In genomic region chr17:49414622-49415350, GRCh38 we compare ENCODE assay signal across 8 cellular contexts. TPM values are rescaled to one million over a fixed set of nuclear protein-coding genes. Genes with fewer than 3 reads are reported as not detected.
DNase-seq lines count a peak whose midpoint lies in the region; ATAC-seq and TF ChIP-seq lines count a peak whose summit lies in the region.

Gene PHB1, minus strand, starts transcription at chr17:49414882. Its CDS starts 1,618 bp downstream, at chr17:49413264.

- H3K4me3 ChIP-seq in liver (ENCODE audit: low read depth in 1 of 3, low read length in 3 of 3), result peak within 1 kb of the TSS; percentile 66 to 96 (median 93)

- DNase-seq in NCI-H774 (lab: John Stamatoyannopoulos, UW) (peak; percentile 99), dermis microvascular lymphatic vessel endothelial cell (ENCODE audit: low read depth in 2 of 2) (peak; percentile 95 to 98)
- DNase-seq in activated CD4-positive, alpha-beta T cell treated with anti-CD3 and anti-CD28 coated beads, Interleukin-2, amount 50 U/mL, for 4 hours, result peak; percentile 95
- peak; percentile 96 for DNase-seq in stimulated activated CD4-positive, alpha-beta T cell treated with anti-CD3 and anti-CD28 coated beads, Interleukin-4, amount 100 ng/mL, for 24 hours

- H3K27me3 ChIP-seq in liver (ENCODE audit: control insufficient read depth in 4 of 4, insufficient read depth in 4 of 4, low read length in 3 of 4), result no peaks in the 10 kb centered on the region

- peaks cover 0 to 16% (median 13%) of the 10 kb centered on the region in 4 donors for H3K4me1 ChIP-seq in liver (ENCODE audit: control insufficient read depth in 4 of 4, insufficient read depth in 4 of 4, low read length in 3 of 4)

- under 1% methylated on average over 30 of the region's 30 CpGs for WGBS in liver

- peak within 1 kb of the TSS; percentile 44 to 51 for H3K9ac ChIP-seq in liver (ENCODE audit: low read depth in 1 of 2, low read length in 2 of 2)

- peak within 1 kb of the TSS; percentile 65 for H3K27ac ChIP-seq in C4-2B
- peak within 1 kb of the TSS; percentile 35 to 51 for H3K27ac ChIP-seq in liver (ENCODE audit: low read depth in 1 of 2, low read length in 2 of 2)

- peak; percentile 99 for ATAC-seq in GM19395 (IDR thresholded peaks at IDR 0.05; ENCODE audit: unreplicated experiment)
- ATAC-seq in HG03565 (IDR thresholded peaks at IDR 0.05; ENCODE audit: unreplicated experiment), result peak; percentile 97

- no peaks in the 10 kb centered on the region for H3K9me3 ChIP-seq in liver (ENCODE audit: control insufficient read depth in 4 of 4, low read length in 3 of 4)

- H3K36me3 ChIP-seq in liver (ENCODE audit: control insufficient read depth in 4 of 4, insufficient read depth in 3 of 4, low read depth in 1 of 4, low read length in 3 of 4), result peaks cover 0 to 29% (median 22%) of the 10 kb centered on the region in 4 donors

- TF ChIP-seq RAD21 in liver (IDR thresholded peaks at IDR 0.05), result peak in 1 of 2 donors; percentile 24

- TF ChIP-seq CTCF in C4-2B (conservative IDR thresholded peaks at IDR 0.05) (no peak), liver (IDR thresholded peaks at IDR 0.05; ENCODE audit: low read depth, low read length, missing input control) (no peak)

TF ChIP-seq in liver, 16 proteins besides CTCF, POLR2A, EP300 and RAD21:
- TF ChIP-seq FOXA1 (IDR thresholded peaks at IDR 0.05) (no peak), GABPA (IDR thresholded peaks at IDR 0.05 in 1 of 2, conservative IDR thresholded peaks at IDR 0.05 in 1 of 2) (peak in 1 of 2 donors; percentile 72), NR2F2 (IDR thresholded peaks at IDR 0.05) (no peak), SP1 (IDR thresholded peaks at IDR 0.05) (peak; percentile 85), JUND (IDR thresholded peaks at IDR 0.05) (no peak), EGR1 (IDR thresholded peaks at IDR 0.05; ENCODE audit: low read depth in 2 of 2) (peak; percentile 54 to 65), FOXA2 (IDR thresholded peaks at IDR 0.05) (peak; percentile 21), RXRA (IDR thresholded peaks at IDR 0.05) (peak; percentile 18 to 26), TAF1 (conservative IDR thresholded peaks at IDR 0.05) (no peak), HNF4A (conservative IDR thresholded peaks at IDR 0.05) (no peak), HNF4G (IDR thresholded peaks at IDR 0.05) (no peak), YY1 (IDR thresholded peaks at IDR 0.05) (peak; percentile 84), MAX (IDR thresholded peaks at IDR 0.05) (peak; percentile 98), REST (IDR thresholded peaks at IDR 0.05) (peak; percentile 34)
- TF ChIP-seq, protein P1, sequence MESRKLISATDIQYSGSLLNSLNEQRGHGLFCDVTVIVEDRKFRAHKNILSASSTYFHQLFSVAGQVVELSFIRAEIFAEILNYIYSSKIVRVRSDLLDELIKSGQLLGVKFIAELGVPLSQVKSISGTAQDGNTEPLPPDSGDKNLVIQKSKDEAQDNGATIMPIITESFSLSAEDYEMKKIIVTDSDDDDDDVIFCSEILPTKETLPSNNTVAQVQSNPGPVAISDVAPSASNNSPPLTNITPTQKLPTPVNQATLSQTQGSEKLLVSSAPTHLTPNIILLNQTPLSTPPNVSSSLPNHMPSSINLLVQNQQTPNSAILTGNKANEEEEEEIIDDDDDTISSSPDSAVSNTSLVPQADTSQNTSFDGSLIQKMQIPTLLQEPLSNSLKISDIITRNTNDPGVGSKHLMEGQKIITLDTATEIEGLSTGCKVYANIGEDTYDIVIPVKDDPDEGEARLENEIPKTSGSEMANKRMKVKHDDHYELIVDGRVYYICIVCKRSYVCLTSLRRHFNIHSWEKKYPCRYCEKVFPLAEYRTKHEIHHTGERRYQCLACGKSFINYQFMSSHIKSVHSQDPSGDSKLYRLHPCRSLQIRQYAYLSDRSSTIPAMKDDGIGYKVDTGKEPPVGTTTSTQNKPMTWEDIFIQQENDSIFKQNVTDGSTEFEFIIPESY (IDR thresholded peaks at IDR 0.05), result peak; percentile 97
- TF ChIP-seq, protein P2, sequence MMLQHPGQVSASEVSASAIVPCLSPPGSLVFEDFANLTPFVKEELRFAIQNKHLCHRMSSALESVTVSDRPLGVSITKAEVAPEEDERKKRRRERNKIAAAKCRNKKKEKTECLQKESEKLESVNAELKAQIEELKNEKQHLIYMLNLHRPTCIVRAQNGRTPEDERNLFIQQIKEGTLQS (IDR thresholded peaks at IDR 0.05), result no peak

RNA-seq across cellular contexts. Expression of gene PHB1, which starts in this region (rescaled TPM):
- total RNA-seq in dermis microvascular lymphatic vessel endothelial cell, result 151 and 157 TPM in 2 replicates
- total RNA-seq in liver, result 10 to 100 TPM; 52.5 to 84.7 TPM
- 100 to 1,000 TPM; 112 to 149 TPM for polyA plus RNA-seq in liver

Comparison
In these comparisons a context has a peak if more than half of its experiments do, and no peak if none do; other contexts are left out.
1. Peak in every context shown above with its lines: DNase-seq, ATAC-seq, H3K4me3 ChIP-seq and H3K27ac ChIP-seq.